Comparison of ENCODE assay signal across 12 cellular contexts in the genomic region with DNA sequence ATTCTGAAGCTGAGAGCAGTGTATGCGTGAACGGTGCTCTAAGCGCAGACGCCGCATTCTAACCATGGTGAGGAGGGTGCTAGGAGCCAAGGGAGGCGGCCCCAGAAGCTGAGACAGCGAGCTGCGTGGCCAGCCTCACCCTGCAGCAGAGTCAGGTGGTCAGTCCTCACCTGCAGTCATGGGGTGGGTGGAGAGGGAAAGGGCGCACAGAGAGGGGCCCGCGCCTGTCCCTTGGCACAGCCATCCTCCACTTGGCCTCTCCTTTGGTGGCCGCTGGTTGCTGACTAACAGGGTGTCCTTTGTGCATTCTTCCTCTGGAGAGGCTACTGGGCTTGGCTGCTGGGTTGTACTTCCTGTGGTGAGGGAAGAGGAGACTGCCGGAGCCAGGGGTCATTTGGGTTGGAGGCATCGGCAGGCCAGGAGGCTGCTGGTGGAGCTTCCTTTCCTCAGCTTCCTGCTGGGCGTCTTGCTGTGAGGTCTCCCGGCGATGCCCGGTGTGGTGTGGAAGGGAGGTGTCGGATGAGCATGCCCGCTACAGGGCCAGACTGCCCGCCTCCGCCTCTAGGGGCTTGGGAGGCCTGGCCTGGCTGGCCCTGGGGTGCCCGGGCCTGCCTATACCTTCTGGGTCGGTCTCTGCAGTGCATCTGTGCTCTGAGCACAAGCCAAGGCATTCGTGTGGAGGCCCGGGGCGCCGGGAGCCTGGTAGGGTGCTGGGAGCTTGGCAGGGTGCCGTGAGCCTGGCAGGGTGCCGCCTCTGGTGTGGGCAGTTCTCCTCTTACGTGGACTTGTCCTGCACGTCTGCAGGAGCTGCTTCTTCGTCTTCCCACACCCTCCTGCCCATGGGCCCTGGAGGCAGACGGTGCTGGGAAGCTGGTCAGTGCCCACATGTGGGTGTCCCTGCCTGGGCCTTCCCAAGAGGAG. TPM values are rescaled to one million over a fixed set of nuclear protein-coding genes. Genes with fewer than 3 reads are reported as not detected.
DNase-seq lines count a peak whose midpoint lies in the region; ATAC-seq, FAIRE-seq and TF ChIP-seq lines count a peak whose summit lies in the region.
"Had no signal": no experiment of that assay in that cellular context is flagged by ENCODE, and none has a peak within 500 bp of the region (broad histone marks: within the 10 kb centered on the region; RNA-seq: fewer than 3 reads in every experiment).

No MANE protein-coding gene starts in this region.

- ATAC-seq in K562: no peak
- peak; percentile 58 for ATAC-seq in left lobe of liver
- no peak for ATAC-seq in GM21360 (IDR thresholded peaks at IDR 0.05; ENCODE audit: unreplicated experiment)
- ATAC-seq: activated CD4-positive, CD25-positive, alpha-beta regulatory T cell treated with anti-CD3 and anti-CD28 coated beads, Interleukin-2, amount 50 U/mL, for 24 hours had no signal

- DNase-seq in NCI-H146 (lab: John Stamatoyannopoulos, UW) (peak; percentile 22), NCI-H146 treated with DMSO at 0.1 percent for 48 hours (lab: John Stamatoyannopoulos, UW; ENCODE audit: unreplicated experiment) (no peak), K562 (ENCODE audit: extremely low read depth in 1 of 4, low spot score in 3 of 4) (no peak), left lobe of liver (ENCODE audit: low spot score) (no peak), superior temporal gyrus (ENCODE audit: extremely low spot score) (peak; percentile 43), DMS153 treated with DMSO at 0.1 percent for 48 hours (lab: John Stamatoyannopoulos, UW; ENCODE audit: unreplicated experiment) (no peak), NCI-H345 treated with DMSO at 0.1 percent for 48 hours (lab: John Stamatoyannopoulos, UW; ENCODE audit: unreplicated experiment) (no peak)
- DNase-seq: 8988T, KBM-7 had no signal

- CTCF ChIA-PET in K562 (lab: Yijun Ruan, JAX; ENCODE audit: low intra/inter-chr PET ratio): no interaction called here

- H3K9me1 ChIP-seq in K562 (ENCODE audit: control insufficient read depth, insufficient read depth, low read length): no peaks in the 10 kb centered on the region

- POLR2A ChIA-PET in K562 (lab: Yijun Ruan, JAX): interaction anchor here (0.6 to 1.7 kb wide), 6 partner anchors 9 to 1627 kb away, joined by 3 to 4 read pairs (median 3); no protein-coding TSS in a partner anchor

- no peaks in the 10 kb centered on the region for H3K27me3 ChIP-seq in K562 (ENCODE audit: control insufficient read depth in 2 of 2, insufficient read depth in 2 of 2, low read length in 2 of 2)

- no peak overlapping the region for H3K4me2 ChIP-seq in K562 (ENCODE audit: insufficient read depth, low read length)

- no peak for TF ChIP-seq POLR2A in K562 (conservative IDR thresholded peaks at IDR 0.05)

- H3K9me3 ChIP-seq in K562 (replicated peaks; ENCODE audit: control insufficient read depth, insufficient read depth, low read depth, low read length): no peaks in the 10 kb centered on the region

- H2AFZ ChIP-seq in K562 (ENCODE audit: low read depth, low read length): no peak overlapping the region

- WGBS in K562 (ENCODE audit: insufficient coverage, low coverage, missing lambda C conversion rate): 86% methylated on average over 27 of the region's 34 CpGs

- no peak for TF ChIP-seq CTCF in K562 (IDR thresholded peaks at IDR 0.05 in 2 of 3, conservative IDR thresholded peaks at IDR 0.05 in 1 of 3; ENCODE audit: insufficient read depth in 2 of 3, low read depth in 1 of 3, low read length in 3 of 3)

- H3K4me1 ChIP-seq in K562 (replicated peaks in 1 of 2; ENCODE audit: control insufficient read depth in 2 of 2, insufficient read depth in 2 of 2, low read length in 2 of 2): peaks cover 0 to 15% of the 10 kb centered on the region in 2 experiments; a peak in 2 of 5 replicates

- in situ Hi-C loops in K562 (cut with MboI): no loop called here

- no peak overlapping the region for H3K27ac ChIP-seq in K562 (ENCODE audit: extremely low read depth, low read depth, low read length)

- intact Hi-C loops in K562 (cut with micrococcal nuclease): no loop called here

- no TSS peak for BruUV-seq in K562 (replicated peaks; lab: Mats Ljungman, UMichigan)

- TF ChIP-seq RAD21 in K562 (CRISPR knock-in tag; conservative IDR thresholded peaks at IDR 0.05 in 1 of 2, IDR thresholded peaks at IDR 0.05 in 1 of 2): no peak

- H3K4me3 ChIP-seq in K562: no peak overlapping the region

- H3K36me3 ChIP-seq in K562 (ENCODE audit: control insufficient read depth, insufficient read depth, low read length): peaks cover 12% of the 10 kb centered on the region; the same call in 2 of the 3 replicates

- H4K20me1 ChIP-seq in K562 (replicated peaks; ENCODE audit: control insufficient read depth, insufficient read depth, low read length): no peaks in the 10 kb centered on the region

- no peak for FAIRE-seq in K562 (lab: Jason Lieb, UNC)
- FAIRE-seq: G401.6 had no signal

- no peak for TF ChIP-seq EP300 in K562 (IDR thresholded peaks at IDR 0.05; ENCODE audit: low read length)

- no peaks in the 10 kb centered on the region; the same call in 2 of the 3 replicates for H3K79me2 ChIP-seq in K562 (ENCODE audit: control insufficient read depth, insufficient read depth, low read length)

- peak overlapping the region in 1 of 2 experiments; percentile 36; a peak in 1 of 4 replicates for H3K9ac ChIP-seq in K562 (ENCODE audit: insufficient read depth in 1 of 2, low read depth in 2 of 2, low read length in 2 of 2)

TF ChIP-seq in K562, 482 proteins besides CTCF, POLR2A, EP300 and RAD21:
- TF ChIP-seq RBFOX2 (IDR thresholded peaks at IDR 0.05; ENCODE audit: low read depth, low read length) (peak; percentile 21; the same call in 1 of the 2 replicates), PHF21A (IDR thresholded peaks at IDR 0.05; ENCODE audit: borderline replicate concordance, low read depth) (no peak)

RNA-seq across cellular contexts. Expression of gene RNF213, which starts 17.4 kb away (rescaled TPM):
- 548 and 579 TPM in 2 replicates for total RNA-seq in K562 (2011; cell fraction: chromatin; rRNA removed; ENCODE audit: low replicate concordance)
- total RNA-seq in K562 (2011; cell fraction: nucleolus; rRNA removed): 219 and 226 TPM in 2 replicates
- 260 and 263 TPM in 2 replicates for total RNA-seq in K562 (2011; cell fraction: nucleoplasm; rRNA removed)
- total RNA-seq in K562 (2014; rRNA removed) (13.2 and 17.1 TPM in 2 replicates), K562 (2014; rRNA removed; fragmentation: Illumina TruSeq; extraction: Trizol) (19.8 and 20.9 TPM in 2 replicates), K562 (2015; rRNA removed; fragmentation: Illumina TruSeq; extraction: Trizol) (17.8 and 17.9 TPM in 2 replicates), K562 (2021) (33.6 and 34.3 TPM in 2 replicates), left lobe of liver (59.8 TPM)
- polyA plus RNA-seq in K562 (2011; rRNA removed) (26.7 and 36.2 TPM in 2 replicates), K562 (2014; fragmentation: Illumina TruSeq; extraction: Trizol) (24.2 and 26.9 TPM in 2 replicates), K562 (2014; fragmentation: Nextera tagmentation; extraction: Ambion mirVana) (1 to 10 TPM; 5.3 to 7.1 TPM), K562 (2014; rRNA removed) (15.9 and 20.1 TPM in 2 replicates)
- 14.1 and 15.8 TPM in 2 replicates for polyA plus RNA-seq in K562 (2011; cell fraction: cytosol; rRNA removed)
- polyA plus RNA-seq in K562 (2011; cell fraction: nucleus; rRNA removed): 220 and 234 TPM in 2 replicates
- 27.2 and 54.8 TPM in 2 replicates for polyA plus RNA-seq in K562 (2012)
- polyA minus RNA-seq in K562 (2011; rRNA and poly(A)+ RNA removed): 58.3 and 80.5 TPM in 2 replicates
- 48.1 and 56.1 TPM in 2 replicates for polyA minus RNA-seq in K562 (2011; cell fraction: cytosol; rRNA and poly(A)+ RNA removed)
- polyA minus RNA-seq in K562 (2011; cell fraction: nucleus; rRNA and poly(A)+ RNA removed): 71.6 and 112 TPM in 2 replicates

RNA-seq across cellular contexts. Expression of gene SLC26A11, which starts 57.8 kb away (rescaled TPM):
- total RNA-seq in K562 (2011; cell fraction: chromatin; rRNA removed; ENCODE audit: low replicate concordance): 8.5 and 21.1 TPM in 2 replicates
- 13.3 and 15.8 TPM in 2 replicates for total RNA-seq in K562 (2011; cell fraction: nucleolus; rRNA removed)
- total RNA-seq in K562 (2011; cell fraction: nucleoplasm; rRNA removed): 6.9 and 13.1 TPM in 2 replicates
- 1.5 and 3.4 TPM in 2 replicates for total RNA-seq in K562 (2014; rRNA removed)
- 0.38 and 0.91 TPM in 2 replicates for total RNA-seq in K562 (2014; rRNA removed; fragmentation: Illumina TruSeq; extraction: Trizol)
- 1.0 and 1.4 TPM in 2 replicates for total RNA-seq in K562 (2015; rRNA removed; fragmentation: Illumina TruSeq; extraction: Trizol)
- total RNA-seq in K562 (2021): 3.1 and 4.0 TPM in 2 replicates
- 0.52 and 0.53 TPM in 2 replicates for polyA plus RNA-seq in K562 (2011; rRNA removed)
- polyA plus RNA-seq in K562 (2011; cell fraction: cytosol; rRNA removed): 0.43 and 1.2 TPM in 2 replicates
- 4.1 and 8.1 TPM in 2 replicates for polyA plus RNA-seq in K562 (2011; cell fraction: nucleus; rRNA removed)
- 2.7 and 5.4 TPM in 2 replicates for polyA plus RNA-seq in K562 (2012)
- 1.4 and 1.9 TPM in 2 replicates for polyA plus RNA-seq in K562 (2014; fragmentation: Illumina TruSeq; extraction: Trizol)
- polyA plus RNA-seq in K562 (2014; fragmentation: Nextera tagmentation; extraction: Ambion mirVana): under 1 TPM in 1 of 2 experiments, not detected in 1; 0.06 TPM
- 2.8 and 4.2 TPM in 2 replicates for polyA plus RNA-seq in K562 (2014; rRNA removed)
- polyA minus RNA-seq in K562 (2011; rRNA and poly(A)+ RNA removed): 0.46 TPM in 1 of 2 replicates, not detected in the other
- polyA minus RNA-seq in K562 (2011; cell fraction: cytosol; rRNA and poly(A)+ RNA removed): 0.57 and 1.9 TPM in 2 replicates
- polyA minus RNA-seq in K562 (2011; cell fraction: nucleus; rRNA and poly(A)+ RNA removed): 1.2 and 2.0 TPM in 2 replicates
- total RNA-seq in left lobe of liver: 6.7 TPM

RNA-seq across cellular contexts. Expression of gene SGSH, which starts 57.9 kb away (rescaled TPM):
- 47.4 and 72.7 TPM in 2 replicates for total RNA-seq in K562 (2011; cell fraction: chromatin; rRNA removed; ENCODE audit: low replicate concordance)
- 43.5 and 52.4 TPM in 2 replicates for total RNA-seq in K562 (2011; cell fraction: nucleolus; rRNA removed)
- total RNA-seq in K562 (2011; cell fraction: nucleoplasm; rRNA removed): 40.5 and 41.1 TPM in 2 replicates
- 5.1 and 7.3 TPM in 2 replicates for total RNA-seq in K562 (2014; rRNA removed)
- 2.5 and 2.6 TPM in 2 replicates for total RNA-seq in K562 (2014; rRNA removed; fragmentation: Illumina TruSeq; extraction: Trizol)
- 4.6 and 4.9 TPM in 2 replicates for total RNA-seq in K562 (2015; rRNA removed; fragmentation: Illumina TruSeq; extraction: Trizol)
- 11.8 and 15.7 TPM in 2 replicates for total RNA-seq in K562 (2021)
- polyA plus RNA-seq in K562 (2011; rRNA removed): 2.5 and 4.8 TPM in 2 replicates
- 3.7 and 4.2 TPM in 2 replicates for polyA plus RNA-seq in K562 (2011; cell fraction: cytosol; rRNA removed)
- polyA plus RNA-seq in K562 (2011; cell fraction: nucleus; rRNA removed): 19.2 and 29.1 TPM in 2 replicates
- 13.7 and 21.2 TPM in 2 replicates for polyA plus RNA-seq in K562 (2012)
- polyA plus RNA-seq in K562 (2014; fragmentation: Illumina TruSeq; extraction: Trizol): 6.3 and 11.2 TPM in 2 replicates
- under 1 TPM; 0.25 to 0.31 TPM for polyA plus RNA-seq in K562 (2014; fragmentation: Nextera tagmentation; extraction: Ambion mirVana)
- polyA plus RNA-seq in K562 (2014; rRNA removed): 8.2 and 9.8 TPM in 2 replicates
- polyA minus RNA-seq in K562 (2011; rRNA and poly(A)+ RNA removed): 2.6 TPM in 2 replicates
- 4.5 and 6.9 TPM in 2 replicates for polyA minus RNA-seq in K562 (2011; cell fraction: cytosol; rRNA and poly(A)+ RNA removed)
- 3.4 and 6.3 TPM in 2 replicates for polyA minus RNA-seq in K562 (2011; cell fraction: nucleus; rRNA and poly(A)+ RNA removed)
- 25.6 TPM for total RNA-seq in left lobe of liver

Comparison
In these comparisons a context has a peak if more than half of its experiments do, and no peak if none do; other contexts are left out.
1. DNase-seq: peak in NCI-H146 (single experiment) and superior temporal gyrus (single experiment); none in NCI-H146 treated with DMSO at 0.1 percent for 48 hours (single experiment), K562 (0 of 4), left lobe of liver (single experiment), DMS153 treated with DMSO at 0.1 percent for 48 hours (single experiment) and NCI-H345 treated with DMSO at 0.1 percent for 48 hours (single experiment).